ENCODE assay signal across 22 cellular contexts in genomic region chr3:61955483-61955882, GRCh38.
"Had no signal": no experiment of that assay in that cellular context is flagged by ENCODE, and none has a peak within 500 bp of the region (broad histone marks: within the 10 kb centered on the region; RNA-seq: fewer than 3 reads in every experiment).

No MANE protein-coding gene starts in this region.

- H3K27ac ChIP-seq: brain microvascular endothelial cell, hepatocyte, right atrium auricular region, testis, upper lobe of left lung had no signal

- H3K4me1 ChIP-seq: testis had no signal

- H3K27me3 ChIP-seq: brain microvascular endothelial cell, hepatocyte, right atrium auricular region, stomach, testis, upper lobe of left lung had no signal

- H2AFZ ChIP-seq: hepatocyte had no signal

- H3K36me3 ChIP-seq: brain microvascular endothelial cell, right atrium auricular region, stomach, upper lobe of left lung had no signal

- H3K4me2 ChIP-seq: hepatocyte had no signal

- H3K79me2 ChIP-seq: hepatocyte had no signal

- H3K4me3 ChIP-seq: hepatocyte, lung, right atrium auricular region, stomach, testis, upper lobe of left lung had no signal

- ATAC-seq: activated CD4-positive, alpha-beta T cell treated with anti-CD3 and anti-CD28 coated beads for 36 hours; activated CD8-positive, alpha-beta T cell treated with anti-CD3 and anti-CD28 coated beads for 36 hours; activated T-helper 17 cell treated with anti-CD3 and anti-CD28 coated beads, Interleukin-2, amount 50 U/mL, for 72 hours; stimulated activated effector memory CD8-positive, alpha-beta T cell treated with anti-CD3 and anti-CD28 coated beads, Interleukin-12 subunit alpha, Interleukin-12 subunit beta, amount 100 ng/mL, for 72 hours; WTC11 had no signal

- H3K9me3 ChIP-seq: right atrium auricular region, stomach, testis, upper lobe of left lung had no signal

- DNase-seq: activated CD4-positive, alpha-beta T cell treated with anti-CD3 and anti-CD28 coated beads for 36 hours; activated CD8-positive, alpha-beta T cell treated with anti-CD3 and anti-CD28 coated beads for 36 hours; activated naive CD4-positive, alpha-beta T cell; activated naive CD8-positive, alpha-beta T cell treated with anti-CD3 and anti-CD28 coated beads for 36 hours; activated T-cell treated with anti-CD3 and anti-CD28 coated beads, Interleukin-2, amount 50 U/mL, for 1 hour; brain microvascular endothelial cell; cerebellar nuclear complex; cortex of kidney; effector CD4-positive, alpha-beta T cell; nucleus accumbens; small intestine; stimulated activated CD4-positive, alpha-beta T cell treated with anti-CD3 and anti-CD28 coated beads, Interleukin-4, amount 100 ng/mL, for 24 hours; stomach; SW 1271; testis; upper lobe of left lung had no signal
